Comparison of ENCODE assay signal across 11 cellular contexts in genomic region chr4:33160126-33160525, GRCh38.
DNase-seq lines count a peak whose midpoint lies in the region; ATAC-seq and TF ChIP-seq lines count a peak whose summit lies in the region.
"Had no signal": no experiment of that assay in that cellular context is flagged by ENCODE, and none has a peak within 500 bp of the region (broad histone marks: within the 10 kb centered on the region; RNA-seq: fewer than 3 reads in every experiment).

No MANE protein-coding gene starts in this region.

- peaks cover 8% of the 10 kb centered on the region; the same call in 2 of the 3 replicates for H3K9me3 Mint-ChIP-seq in GM23338

- H3K9me3 ChIP-seq in OCI-LY3 (ENCODE audit: insufficient read depth, low read length), result no peaks in the 10 kb centered on the region

- no peaks in the 10 kb centered on the region for H3K27me3 Mint-ChIP-seq in GM23338 (ENCODE audit: insufficient read depth, low read depth, poor library complexity)
- H3K27me3 Mint-ChIP-seq: dendritic cell treated with granulocyte-macrophage colony-stimulating factor and Interleukin-4, amounts not matched to agents 40 ng/mL and 50 ng/mL, for 4 days; naive thymus-derived CD4-positive, alpha-beta T cell had no signal

- H3K4me2 ChIP-seq in GM23338 (no peak overlapping the region), OCI-LY3 (ENCODE audit: low read length) (peak overlapping the region; percentile 16)

- H3K4me1 ChIP-seq in GM23338 (ENCODE audit: insufficient read depth) (no peaks in the 10 kb centered on the region), OCI-LY3 (ENCODE audit: low read length) (no peaks in the 10 kb centered on the region)

- no peaks in the 10 kb centered on the region for H3F3A ChIP-seq in GM23338 (replicated peaks; ENCODE audit: low read depth)

- H3K36me3 Mint-ChIP-seq in GM23338 (ENCODE audit: low read depth), result peaks cover 3% of the 10 kb centered on the region; the same call in 2 of the 3 replicates
- H3K36me3 Mint-ChIP-seq: naive thymus-derived CD4-positive, alpha-beta T cell had no signal

- peak; percentile 79 for TF ChIP-seq CTCF in AG10803 (conservative IDR thresholded peaks at IDR 0.05; ENCODE audit: low read length)
- TF ChIP-seq CTCF in GM23338 (conservative IDR thresholded peaks at IDR 0.05; ENCODE audit: low read depth in 2 of 2), result peak; percentile 71 to 80
- peak; percentile 76 for TF ChIP-seq CTCF in OCI-LY3 (IDR thresholded peaks at IDR 0.05; ENCODE audit: low read depth, low read length)
- peak; percentile 67 for TF ChIP-seq CTCF in foreskin fibroblast (IDR thresholded peaks at IDR 0.05; ENCODE audit: low read depth, low read length)

- H3K4me1 Mint-ChIP-seq in GM23338, result peaks cover 5% of the 10 kb centered on the region; the same call in 2 of the 3 replicates
- H3K4me1 Mint-ChIP-seq: naive thymus-derived CD4-positive, alpha-beta T cell had no signal

- H3K79me2 ChIP-seq in GM23338 (replicated peaks; ENCODE audit: insufficient read depth), result no peaks in the 10 kb centered on the region
- no peaks in the 10 kb centered on the region for H3K79me2 ChIP-seq in OCI-LY3 (ENCODE audit: low read length)

- ATAC-seq in GM23338 (peak; percentile 68), GM19328 (IDR thresholded peaks at IDR 0.05; ENCODE audit: unreplicated experiment) (no peak)
- ATAC-seq: naive thymus-derived CD4-positive, alpha-beta T cell had no signal

- H3K27me3 ChIP-seq in GM23338 (ENCODE audit: insufficient read depth), result no peaks in the 10 kb centered on the region
- no peaks in the 10 kb centered on the region for H3K27me3 ChIP-seq in OCI-LY3 (ENCODE audit: low read depth, low read length)

- no peak overlapping the region for H2AFZ ChIP-seq in GM23338
- H2AFZ ChIP-seq in OCI-LY3 (ENCODE audit: low read depth, low read length), result 0 out of 2 replicates have a peak overlapping the region, but pooled peaks have one; percentile 68

- H4K20me1 ChIP-seq in GM23338 (replicated peaks; ENCODE audit: insufficient read depth), result no peaks in the 10 kb centered on the region
- H4K20me1 ChIP-seq in OCI-LY3 (ENCODE audit: insufficient read depth, low read length), result no peaks in the 10 kb centered on the region

- H3K36me3 ChIP-seq in GM23338 (ENCODE audit: insufficient read depth), result no peaks in the 10 kb centered on the region
- no peaks in the 10 kb centered on the region for H3K36me3 ChIP-seq in OCI-LY3 (replicated peaks; ENCODE audit: low read depth, low read length)

- no peaks in the 10 kb centered on the region; the same call in 1 of the 2 replicates for H3K9me2 ChIP-seq in GM23338 (ENCODE audit: insufficient read depth)

- H3K9ac ChIP-seq in OCI-LY3 (ENCODE audit: low read length), result no peak overlapping the region

- H3K27ac ChIP-seq in GM23338 (ENCODE audit: low read depth) (no peak overlapping the region), OCI-LY3 (ENCODE audit: low read length) (no peak overlapping the region)

- H3K4me3 ChIP-seq in AG10803 (ENCODE audit: low read length) (no peak overlapping the region), GM23338 (no peak overlapping the region), OCI-LY3 (ENCODE audit: low read length) (no peak overlapping the region), foreskin fibroblast (ENCODE audit: low read depth in 1 of 2, low read length in 2 of 2) (no peak overlapping the region)

- peak; percentile 55 for DNase-seq in AG10803 (ENCODE audit: low read depth)
- peak; percentile 53 for DNase-seq in GM23338 (ENCODE audit: low spot score)
- DNase-seq in foreskin fibroblast, result peak; percentile 15 to 74
- DNase-seq in NCI-H510A treated with DMSO at 0.1 percent for 48 hours (lab: John Stamatoyannopoulos, UW), result no peak
- DNase-seq in medulla oblongata (ENCODE audit: extremely low spot score), result no peak
- no peak for DNase-seq in activated CD4-positive, alpha-beta T cell treated with anti-CD3 and anti-CD28 coated beads, Interleukin-2, amount 50 U/mL, for 48 hours
- DNase-seq: naive thymus-derived CD4-positive, alpha-beta T cell; stimulated activated CD8-positive, alpha-beta memory T cell treated with anti-CD3 and anti-CD28 coated beads, Interleukin-4, amount 100 ng/mL, for 48 hours had no signal

- H3K27ac Mint-ChIP-seq in GM23338, result no peak overlapping the region
- H3K27ac Mint-ChIP-seq: dendritic cell treated with granulocyte-macrophage colony-stimulating factor and Interleukin-4, amounts not matched to agents 40 ng/mL and 50 ng/mL, for 4 days; naive thymus-derived CD4-positive, alpha-beta T cell had no signal

- no peak overlapping the region for H3K4me3 Mint-ChIP-seq in GM23338
- H3K4me3 Mint-ChIP-seq: dendritic cell treated with granulocyte-macrophage colony-stimulating factor and Interleukin-4, amounts not matched to agents 40 ng/mL and 50 ng/mL, for 4 days; naive thymus-derived CD4-positive, alpha-beta T cell had no signal

TF ChIP-seq in GM23338, 12 proteins besides CTCF, POLR2A, EP300 and RAD21 (continues in another document):
- TF ChIP-seq ZNF462 (CRISPR knock-in tag; IDR thresholded peaks at IDR 0.05) (no peak), ZNF331 (CRISPR knock-in tag; IDR thresholded peaks at IDR 0.05; ENCODE audit: low read depth) (no peak), POLR2AphosphoS5 (IDR thresholded peaks at IDR 0.05; ENCODE audit: low read depth) (no peak), EZH2 (IDR thresholded peaks at IDR 0.05; ENCODE audit: low read depth, unreplicated experiment) (no peak), ETS1 (IDR thresholded peaks at IDR 0.05) (no peak), ZNF114 (CRISPR knock-in tag; IDR thresholded peaks at IDR 0.05) (no peak), NANOG (IDR thresholded peaks at IDR 0.05; ENCODE audit: borderline replicate concordance) (no peak)

Comparison
In these comparisons a context has a peak if more than half of its experiments do, and no peak if none do; other contexts are left out.
1. DNase-seq: peak in AG10803 (single experiment), GM23338 (single experiment) and foreskin fibroblast (2 of 2); none in NCI-H510A treated with DMSO at 0.1 percent for 48 hours (single experiment), medulla oblongata (single experiment) and activated CD4-positive, alpha-beta T cell treated with anti-CD3 and anti-CD28 coated beads, Interleukin-2, amount 50 U/mL, for 48 hours (0 of 2).
2. Peak in every context shown above with its lines, with median percentiles within 50 percentile points of each other: CTCF ChIP-seq.